ENCODE assay signal across 8 cellular contexts in genomic region chr16:57734925-57735754, GRCh38. TPM values are rescaled to one million over a fixed set of nuclear protein-coding genes. Genes with fewer than 3 reads are reported as not detected.
DNase-seq lines count a peak whose midpoint lies in the region; ATAC-seq and TF ChIP-seq lines count a peak whose summit lies in the region.

No MANE protein-coding gene starts in this region.

- ATAC-seq in HG02623 (IDR thresholded peaks at IDR 0.05; ENCODE audit: unreplicated experiment) (peak; percentile 86), SK-N-SH treated with all-trans-retinoic acid at 6 μM for 48 hours (peak; percentile 96)

- peak overlapping the region; percentile 98 for H3K27ac Mint-ChIP-seq in activated naive CD8-positive, alpha-beta T cell

- DNase-seq in GM10266 (ENCODE audit: extremely low spot score) = peak; percentile 98
- peak; percentile 100 for DNase-seq in NCI-H1092 treated with DMSO at 0.1 percent for 48 hours (lab: John Stamatoyannopoulos, UW)
- peak; percentile 99 for DNase-seq in glomerular visceral epithelial cell (ENCODE audit: extremely low spot score)
- peak; percentile 99 for DNase-seq in occipital lobe (lab: John Stamatoyannopoulos, UW)

- H3K27me3 Mint-ChIP-seq in activated naive CD8-positive, alpha-beta T cell = no peaks in the 10 kb centered on the region

- peaks cover 4% of the 10 kb centered on the region for H3K36me3 Mint-ChIP-seq in activated naive CD8-positive, alpha-beta T cell

- peak overlapping the region; percentile 94 for H3K4me3 Mint-ChIP-seq in activated naive CD8-positive, alpha-beta T cell

- no peak for TF ChIP-seq CTCF in GM10266 (IDR thresholded peaks at IDR 0.05; ENCODE audit: control insufficient read depth, insufficient read depth, low read depth, missing control alignments)

- no peaks in the 10 kb centered on the region for H3K9me3 Mint-ChIP-seq in activated naive CD8-positive, alpha-beta T cell (ENCODE audit: low read depth)

- H3K27ac ChIP-seq in temporal lobe (ENCODE audit: low read depth, low read length) = peak overlapping the region; percentile 90

- peaks cover 24% of the 10 kb centered on the region for H3K4me1 Mint-ChIP-seq in activated naive CD8-positive, alpha-beta T cell (ENCODE audit: low read depth)

TF ChIP-seq in SK-N-SH treated with all-trans-retinoic acid at 6 μM for 48 hours, 23 proteins besides CTCF, POLR2A, EP300 and RAD21:
- no peak for TF ChIP-seq ZNF8 (CRISPR knock-in tag; IDR thresholded peaks at IDR 0.05)
- no peak for TF ChIP-seq PATZ1 (CRISPR knock-in tag; IDR thresholded peaks at IDR 0.05; ENCODE audit: borderline replicate concordance)
- TF ChIP-seq OSR1 (CRISPR knock-in tag; IDR thresholded peaks at IDR 0.05) = no peak
- TF ChIP-seq, protein P1, sequence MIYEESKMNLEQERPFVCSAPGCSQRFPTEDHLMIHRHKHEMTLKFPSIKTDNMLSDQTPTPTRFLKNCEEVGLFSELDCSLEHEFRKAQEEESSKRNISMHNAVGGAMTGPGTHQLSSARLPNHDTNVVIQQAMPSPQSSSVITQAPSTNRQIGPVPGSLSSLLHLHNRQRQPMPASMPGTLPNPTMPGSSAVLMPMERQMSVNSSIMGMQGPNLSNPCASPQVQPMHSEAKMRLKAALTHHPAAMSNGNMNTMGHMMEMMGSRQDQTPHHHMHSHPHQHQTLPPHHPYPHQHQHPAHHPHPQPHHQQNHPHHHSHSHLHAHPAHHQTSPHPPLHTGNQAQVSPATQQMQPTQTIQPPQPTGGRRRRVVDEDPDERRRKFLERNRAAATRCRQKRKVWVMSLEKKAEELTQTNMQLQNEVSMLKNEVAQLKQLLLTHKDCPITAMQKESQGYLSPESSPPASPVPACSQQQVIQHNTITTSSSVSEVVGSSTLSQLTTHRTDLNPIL (CRISPR knock-in tag; IDR thresholded peaks at IDR 0.05; ENCODE audit: low read depth) = no peak
- no peak for TF ChIP-seq ESRRG (CRISPR knock-in tag; IDR thresholded peaks at IDR 0.05)
- no peak for TF ChIP-seq CSRNP3 (CRISPR knock-in tag; IDR thresholded peaks at IDR 0.05)
- no peak for TF ChIP-seq BACH2 (CRISPR knock-in tag; IDR thresholded peaks at IDR 0.05; ENCODE audit: borderline replicate concordance)
- no peak for TF ChIP-seq GLIS3 (CRISPR knock-in tag; IDR thresholded peaks at IDR 0.05)
- TF ChIP-seq ZC3H10 (CRISPR knock-in tag; IDR thresholded peaks at IDR 0.05) = no peak
- no peak for TF ChIP-seq ZFP30 (CRISPR knock-in tag; IDR thresholded peaks at IDR 0.05)
- no peak for TF ChIP-seq CSDC2 (CRISPR knock-in tag; IDR thresholded peaks at IDR 0.05)
- no peak for TF ChIP-seq RARB (CRISPR knock-in tag; IDR thresholded peaks at IDR 0.05)

RNA-seq across cellular contexts. Expression of gene KATNB1, which starts 0.4 kb away (rescaled TPM):
- 27.8 TPM for total RNA-seq in occipital lobe
- 34.4 TPM for total RNA-seq in temporal lobe

RNA-seq across cellular contexts. Expression of gene DRC7, which starts 40.5 kb away (rescaled TPM):
- 0.78 TPM for total RNA-seq in occipital lobe
- 0.74 TPM for total RNA-seq in temporal lobe

Comparison
In these comparisons a context has a peak if more than half of its experiments do, and no peak if none do; other contexts are left out.
1. Peak in every context shown above with its lines: DNase-seq, ATAC-seq and H3K27ac ChIP-seq.